ENCODE assay signal across 1 cellular context in genomic region chr7:95335093-95335492, GRCh38.
TF ChIP-seq lines count a peak whose summit lies in the region.

No MANE protein-coding gene starts in this region.

TF ChIP-seq in HepG2, 621 proteins besides CTCF, POLR2A, EP300 and RAD21 (continued from another document):
- TF ChIP-seq TEF (CRISPR knock-in tag; IDR thresholded peaks at IDR 0.05) (no peak), ARID4A (CRISPR knock-in tag; IDR thresholded peaks at IDR 0.05; ENCODE audit: borderline replicate concordance) (no peak), ZBTB34 (CRISPR knock-in tag; IDR thresholded peaks at IDR 0.05) (no peak), MLX (CRISPR knock-in tag; IDR thresholded peaks at IDR 0.05) (no peak), ZFP82 (CRISPR knock-in tag; IDR thresholded peaks at IDR 0.05; ENCODE audit: borderline replicate concordance) (no peak), PATZ1 (CRISPR knock-in tag; IDR thresholded peaks at IDR 0.05) (no peak), ZNF616 (CRISPR knock-in tag; IDR thresholded peaks at IDR 0.05; ENCODE audit: low read depth) (no peak), ZNF513 (CRISPR knock-in tag; conservative IDR thresholded peaks at IDR 0.05) (no peak), IRX3 (CRISPR knock-in tag; IDR thresholded peaks at IDR 0.05; ENCODE audit: borderline replicate concordance, low read depth) (no peak), PITX1 (CRISPR knock-in tag; IDR thresholded peaks at IDR 0.05) (no peak), SP140L (CRISPR knock-in tag; IDR thresholded peaks at IDR 0.05; ENCODE audit: borderline replicate concordance) (no peak)
